Comparison of ENCODE assay signal across 17 cellular contexts in the genomic region with DNA sequence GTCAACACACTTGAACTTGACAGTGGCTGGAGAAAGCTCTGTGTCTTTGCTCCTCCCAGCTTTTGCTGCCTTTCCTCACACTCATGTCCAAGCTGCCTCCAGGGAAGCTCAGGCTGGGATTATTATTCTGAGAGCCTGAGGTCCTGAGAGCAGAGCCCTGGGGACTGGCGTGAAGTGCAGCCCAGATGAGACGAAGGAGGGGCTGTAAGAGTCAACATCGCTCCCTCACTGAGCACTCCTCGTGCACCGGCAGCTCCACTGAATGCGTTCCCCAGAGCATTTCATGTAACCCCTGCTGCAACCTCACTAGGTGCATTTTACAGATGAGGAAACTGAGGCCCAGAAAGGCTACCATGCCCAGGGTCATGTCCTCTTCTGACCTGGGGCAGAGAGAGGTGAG.
DNase-seq lines count a peak whose midpoint lies in the region; ATAC-seq and TF ChIP-seq lines count a peak whose summit lies in the region.
"Had no signal": no experiment of that assay in that cellular context is flagged by ENCODE, and none has a peak within 500 bp of the region (broad histone marks: within the 10 kb centered on the region; RNA-seq: fewer than 3 reads in every experiment).

No MANE protein-coding gene starts in this region.

- 68 to 73% (median 72%) methylated on average over 6 of the region's 6 CpGs for WGBS in psoas muscle, 3 donors

- CTCF ChIA-PET in PC-9 (lab: Charles Lee) = no interaction called here

- intact Hi-C loops in Right ventricle myocardium superior (cut with DNase I) = loop anchor here (10.0 kb wide), 1 partner anchor 159 kb away; no protein-coding TSS in a partner anchor
- intact Hi-C loops in left ventricle myocardium inferior (cut with micrococcal nuclease) = no loop called here
- intact Hi-C loops in psoas muscle (cut with DNase I) = no loop called here
- intact Hi-C loops in PC-9 (cut with micrococcal nuclease; ENCODE audit: unreplicated experiment) = no loop called here

- no peak overlapping the region for H3K4me2 ChIP-seq in PC-9

- H3K79me2 ChIP-seq in PC-9 (ENCODE audit: low read depth) = no peaks in the 10 kb centered on the region

- no peaks in the 10 kb centered on the region for H4K20me1 ChIP-seq in PC-9 (ENCODE audit: insufficient read depth)

- H3K27ac ChIP-seq in left ventricle myocardium inferior (replicated peaks) (no peak overlapping the region), psoas muscle (no peak overlapping the region), PC-9 (no peak overlapping the region)
- no peak overlapping the region for H3K27ac ChIP-seq in effector memory CD4-positive, alpha-beta T cell (ENCODE audit: insufficient read depth, low read length, poor library complexity, severe bottlenecking)

- no peak overlapping the region for H3K4me3 ChIP-seq in left ventricle myocardium inferior
- H3K4me3 ChIP-seq in psoas muscle = no peak overlapping the region
- no peak overlapping the region for H3K4me3 ChIP-seq in effector memory CD4-positive, alpha-beta T cell (ENCODE audit: insufficient read depth, low read depth, low read length, poor library complexity, severe bottlenecking)
- H3K4me3 ChIP-seq in PC-9 = no peak overlapping the region

- DNase-seq in Right ventricle myocardium superior (peak; percentile 33), left ventricle myocardium inferior (no peak), islet precursor cell (peak; percentile 30), psoas muscle (peak; percentile 9 to 47), D341Med (ENCODE audit: low spot score) (no peak), PC-9 (no peak), HFFc6 (no peak)
- DNase-seq in effector memory CD4-positive, alpha-beta T cell = no peak
- DNase-seq: CD4-positive, alpha-beta T cell; KG1; NCI-H1105 treated with DMSO at 0.1 percent for 48 hours; NCI-H1694; NCI-H2081 treated with DMSO at 0.1 percent for 48 hours; NCI-H748 treated with DMSO at 0.1 percent for 48 hours; NK-92 treated with Interleukin-12 subunit alpha and Interleukin-12 subunit beta, amount 100 ng/mL, for 24 hours; SHP77 treated with DMSO at 0.1 percent for 48 hours had no signal

- POLR2A ChIA-PET in PC-9 (lab: Charles Lee; ENCODE audit: unreplicated experiment) = no interaction called here

- H3K27me3 ChIP-seq in left ventricle myocardium inferior (ENCODE audit: low read depth) (peaks cover 13% of the 10 kb centered on the region), psoas muscle (ENCODE audit: insufficient read depth in 3 of 3, low read length in 2 of 3) (peaks cover 0 to 20% (median 4%) of the 10 kb centered on the region in 3 donors), PC-9 (ENCODE audit: insufficient read depth, low read depth) (peaks cover 94% of the 10 kb centered on the region)
- no peaks in the 10 kb centered on the region for H3K27me3 ChIP-seq in effector memory CD4-positive, alpha-beta T cell (replicated peaks; ENCODE audit: control insufficient read depth, insufficient read depth, low read length, poor library complexity, severe bottlenecking)

- H3K4me3 Mint-ChIP-seq in HFFc6 = no peak overlapping the region
- H3K4me3 Mint-ChIP-seq: B cell; CD4-positive, alpha-beta T cell had no signal

- H3F3A ChIP-seq in PC-9 (ENCODE audit: insufficient read depth, low read depth) = no peaks in the 10 kb centered on the region

- no peak overlapping the region for H2AFZ ChIP-seq in PC-9

- no TSS peak for BruUV-seq in PC-9 (replicated peaks; lab: Mats Ljungman, UMichigan)

- peaks cover 4% of the 10 kb centered on the region for H3K36me3 Mint-ChIP-seq in HFFc6 (ENCODE audit: low read depth)

- no peak overlapping the region for H3K27ac Mint-ChIP-seq in HFFc6
- H3K27ac Mint-ChIP-seq: B cell; CD4-positive, alpha-beta T cell had no signal

- H3K4me1 Mint-ChIP-seq in HFFc6 (ENCODE audit: low read depth) = no peaks in the 10 kb centered on the region
- H3K4me1 Mint-ChIP-seq: B cell had no signal

- H3K36me3 ChIP-seq in left ventricle myocardium inferior (no peaks in the 10 kb centered on the region), psoas muscle (ENCODE audit: insufficient read depth in 1 of 2, low read depth in 1 of 2) (no peaks in the 10 kb centered on the region), PC-9 (ENCODE audit: low read depth) (no peaks in the 10 kb centered on the region)
- no peaks in the 10 kb centered on the region for H3K36me3 ChIP-seq in effector memory CD4-positive, alpha-beta T cell (ENCODE audit: control insufficient read depth, insufficient read depth, low read length)

- H3K9me3 Mint-ChIP-seq in HFFc6 = peaks cover 19% of the 10 kb centered on the region

- TF ChIP-seq CTCF in left ventricle myocardium inferior (IDR thresholded peaks at IDR 0.05; ENCODE audit: borderline replicate concordance) (no peak), psoas muscle (IDR thresholded peaks at IDR 0.05) (no peak), PC-9 (conservative IDR thresholded peaks at IDR 0.05) (no peak), HFFc6 (IDR thresholded peaks at IDR 0.05) (no peak)

- no peaks in the 10 kb centered on the region for H3K4me1 ChIP-seq in left ventricle myocardium inferior
- no peaks in the 10 kb centered on the region for H3K4me1 ChIP-seq in psoas muscle
- H3K4me1 ChIP-seq in effector memory CD4-positive, alpha-beta T cell (ENCODE audit: control insufficient read depth, insufficient read depth, low read length, poor library complexity, severe bottlenecking) = no peaks in the 10 kb centered on the region
- H3K4me1 ChIP-seq in PC-9 (replicated peaks; ENCODE audit: insufficient read depth) = no peaks in the 10 kb centered on the region

- peak; percentile 18 for ATAC-seq in Right ventricle myocardium superior (ENCODE audit: poor library complexity)
- no peak for ATAC-seq in psoas muscle

- H3K27me3 Mint-ChIP-seq in HFFc6 (ENCODE audit: insufficient read depth) = peaks cover 13% of the 10 kb centered on the region

- H3K9me3 ChIP-seq in left ventricle myocardium inferior (replicated peaks) = peaks cover 4% of the 10 kb centered on the region
- H3K9me3 ChIP-seq in psoas muscle = no peaks in the 10 kb centered on the region
- H3K9me3 ChIP-seq in effector memory CD4-positive, alpha-beta T cell (ENCODE audit: control insufficient read depth, low read length) = no peaks in the 10 kb centered on the region
- no peaks in the 10 kb centered on the region for H3K9me3 ChIP-seq in PC-9 (ENCODE audit: insufficient read depth, low read depth)

- H3K9me2 ChIP-seq in PC-9 (ENCODE audit: insufficient read depth) = no peaks in the 10 kb centered on the region

Comparison
In these comparisons a context has a peak if more than half of its experiments do, and no peak if none do; other contexts are left out.
1. DNase-seq: peak in Right ventricle myocardium superior (single experiment), islet precursor cell (single experiment) and psoas muscle (2 of 2); none in left ventricle myocardium inferior (single experiment), effector memory CD4-positive, alpha-beta T cell (0 of 3), D341Med (single experiment), PC-9 (0 of 2) and HFFc6 (single experiment).